7 cellular contexts compared by ENCODE assay signal in the genomic region with DNA sequence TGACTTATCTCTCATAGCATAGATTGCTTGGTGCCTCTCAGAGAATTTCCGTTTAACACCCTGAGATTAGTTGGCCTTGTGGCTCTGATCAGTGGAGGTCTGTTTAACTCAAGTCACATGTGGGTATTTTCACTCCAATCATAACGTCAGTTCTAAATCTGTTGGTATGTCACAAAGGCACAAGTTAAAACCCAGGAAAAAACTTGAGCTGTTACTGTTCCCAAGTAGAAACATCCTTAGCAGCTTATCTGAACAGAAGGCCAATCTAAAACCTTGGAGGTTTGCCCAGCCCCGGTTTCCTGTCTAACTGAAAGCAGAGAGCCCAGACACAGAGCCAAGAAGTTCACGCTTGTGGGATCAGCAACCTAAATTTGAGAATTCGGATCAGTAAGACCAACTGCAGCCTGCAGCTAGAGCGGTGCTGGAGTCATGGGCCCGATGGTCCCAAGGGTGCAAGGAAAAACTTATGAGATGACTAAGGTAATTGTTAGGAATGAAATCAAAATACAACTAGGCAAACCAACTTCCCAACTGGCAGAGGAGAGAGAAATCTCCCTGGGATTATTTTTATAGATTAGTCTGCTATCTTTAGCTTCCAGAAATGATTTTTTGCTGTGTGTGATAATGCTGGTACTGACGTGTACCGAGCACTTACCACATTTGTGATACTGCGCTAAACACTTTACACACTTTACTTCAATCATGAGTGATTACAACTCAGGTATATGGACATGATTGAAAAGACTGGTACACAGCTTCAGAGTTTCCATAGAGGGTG.
A peak's percentile ranks its signal among the peaks of the same experiment; 100 is the strongest.
DNase-seq lines count a peak whose midpoint lies in the region; ATAC-seq and TF ChIP-seq lines count a peak whose summit lies in the region.

No MANE protein-coding gene starts in this region.

- no peaks in the 10 kb centered on the region for H3K36me3 ChIP-seq in tibial nerve

- no peaks in the 10 kb centered on the region for H3K9me3 ChIP-seq in tibial nerve

- H3K4me1 ChIP-seq in tibial nerve, result peaks cover 0 to 26% (median 0%) of the 10 kb centered on the region in 4 donors

- no peak for TF ChIP-seq POLR2A in tibial nerve (IDR thresholded peaks at IDR 0.05)

- peak; percentile 81 for ATAC-seq in left lobe of liver
- no peak for ATAC-seq in HG03442 (IDR thresholded peaks at IDR 0.05; ENCODE audit: unreplicated experiment)

- no peaks in the 10 kb centered on the region for H3K27me3 ChIP-seq in tibial nerve

- 24 to 28% methylated on average over 10 of the region's 10 CpGs for WGBS in tibial nerve, 2 donors

- H3K27ac ChIP-seq in tibial nerve, result peak overlapping the region; percentile 41 to 83 (median 63)

- TF ChIP-seq CTCF in LNCaP clone FGC (IDR thresholded peaks at IDR 0.05; ENCODE audit: control insufficient read depth, extremely low read depth, insufficient read depth), result no peak
- no peak for TF ChIP-seq CTCF in tibial nerve (IDR thresholded peaks at IDR 0.05)

- DNase-seq in LNCaP clone FGC (ENCODE audit: low read depth) (peak; percentile 23), brain pericyte (ENCODE audit: low read depth, low spot score) (peak; percentile 77), left lobe of liver (ENCODE audit: low spot score) (peak; percentile 76), tibial nerve (ENCODE audit: low spot score in 2 of 2) (peak; percentile 80 to 93), HPDE6-E6E7 (ENCODE audit: extremely low spot score) (no peak), NCI-H774 (lab: John Stamatoyannopoulos, UW) (no peak)

- TF ChIP-seq EP300 in tibial nerve (IDR thresholded peaks at IDR 0.05), result peak; percentile 31 to 51

- H3K4me3 ChIP-seq in LNCaP clone FGC (ENCODE audit: low read depth, low read length) (no peak overlapping the region), tibial nerve (no peak overlapping the region)

Comparison
In these comparisons a context has a peak if more than half of its experiments do, and no peak if none do; other contexts are left out.
1. DNase-seq: peak in LNCaP clone FGC (single experiment), brain pericyte (single experiment), left lobe of liver (single experiment) and tibial nerve (2 of 2); none in HPDE6-E6E7 (single experiment) and NCI-H774 (single experiment).